In the genomic region with DNA sequence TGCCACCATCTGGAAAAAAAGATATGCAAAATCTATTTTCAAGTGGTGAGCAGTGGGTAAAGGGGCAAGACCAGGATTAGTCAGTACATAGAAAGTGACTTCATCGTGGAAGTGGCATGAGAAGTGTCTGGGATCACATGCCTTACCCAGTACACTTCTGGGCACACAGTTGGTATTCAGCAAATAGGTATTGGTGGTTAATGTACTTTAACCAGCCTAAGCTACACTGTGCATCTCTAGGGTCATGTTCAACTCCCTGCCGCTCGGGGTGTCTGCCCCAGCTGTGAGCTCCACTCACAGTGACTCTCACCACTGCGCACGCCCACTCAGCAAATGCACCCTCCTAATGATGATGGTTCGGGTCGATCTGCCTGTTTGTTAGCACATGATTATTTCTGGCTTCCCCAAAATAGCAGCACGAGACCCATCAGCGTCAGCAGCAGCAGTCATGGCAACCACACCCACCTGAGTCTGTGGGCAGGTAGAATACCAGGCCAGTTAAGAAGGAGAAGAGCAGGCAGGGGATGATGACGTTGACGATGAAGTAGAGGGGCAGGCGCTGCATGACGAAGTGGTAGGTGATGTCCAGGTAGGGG, we compare ENCODE assay signal across 12 cellular contexts. TPM values are rescaled to one million over a fixed set of nuclear protein-coding genes. Genes with fewer than 3 reads are reported as not detected.
DNase-seq lines count a peak whose midpoint lies in the region; ATAC-seq and TF ChIP-seq lines count a peak whose summit lies in the region.
"Had no signal": no experiment of that assay in that cellular context is flagged by ENCODE, and none has a peak within 500 bp of the region (broad histone marks: within the 10 kb centered on the region; RNA-seq: fewer than 3 reads in every experiment).

No MANE protein-coding gene starts in this region.

- H3K9me3 ChIP-seq in CD4-positive, alpha-beta T cell (ENCODE audit: control insufficient read depth, low read length), result no peaks in the 10 kb centered on the region
- no peaks in the 10 kb centered on the region for H3K9me3 ChIP-seq in aorta (ENCODE audit: control insufficient read depth, low read length)

- POLR2A ChIA-PET in CD4-positive, alpha-beta T cell (lab: Charles Lee), result no interaction called here
- POLR2A ChIA-PET in RWPE1 (lab: Yijun Ruan, JAX; ENCODE audit: low non-redundant PET), result no interaction called here

- H3K27me3 ChIP-seq in CD4-positive, alpha-beta T cell (ENCODE audit: control insufficient read depth, insufficient read depth, low read length), result no peaks in the 10 kb centered on the region
- H3K27me3 ChIP-seq in aorta (ENCODE audit: control insufficient read depth in 1 of 2, insufficient read depth in 2 of 2, low read length in 1 of 2), result no peaks in the 10 kb centered on the region

- H3K4me3 ChIP-seq in aorta (ENCODE audit: low read length in 2 of 2), result no peak overlapping the region

- no peak overlapping the region for H3K4me3 Mint-ChIP-seq in CD4-positive, alpha-beta T cell
- peak overlapping the region; percentile 37 for H3K4me3 Mint-ChIP-seq in activated naive CD8-positive, alpha-beta T cell treated with anti-CD3 and anti-CD28 coated beads, Interleukin-2, amount 50 U/mL, for 24 hours

- H3K4me1 Mint-ChIP-seq in CD4-positive, alpha-beta T cell (ENCODE audit: low read depth), result peaks cover 36% of the 10 kb centered on the region
- peaks cover 51% of the 10 kb centered on the region for H3K4me1 Mint-ChIP-seq in activated naive CD8-positive, alpha-beta T cell treated with anti-CD3 and anti-CD28 coated beads, Interleukin-2, amount 50 U/mL, for 24 hours

- H3K36me3 Mint-ChIP-seq in CD4-positive, alpha-beta T cell (ENCODE audit: low read depth), result no peaks in the 10 kb centered on the region
- no peaks in the 10 kb centered on the region for H3K36me3 Mint-ChIP-seq in activated naive CD8-positive, alpha-beta T cell treated with anti-CD3 and anti-CD28 coated beads, Interleukin-2, amount 50 U/mL, for 24 hours (ENCODE audit: low read depth)

- WGBS in aorta, 2 donors, result 90 to 92% methylated on average over 13 of the region's 13 CpGs

- no peaks in the 10 kb centered on the region for H3K9me3 Mint-ChIP-seq in CD4-positive, alpha-beta T cell
- H3K9me3 Mint-ChIP-seq in activated naive CD8-positive, alpha-beta T cell treated with anti-CD3 and anti-CD28 coated beads, Interleukin-2, amount 50 U/mL, for 24 hours, result no peaks in the 10 kb centered on the region

- H3K27ac ChIP-seq in CD4-positive, alpha-beta T cell (ENCODE audit: low read depth, low read length), result no peak overlapping the region
- H3K27ac ChIP-seq in aorta (ENCODE audit: low read depth in 1 of 2, low read length in 2 of 2) (no peak overlapping the region), RWPE1 (no peak overlapping the region)

- no peak for TF ChIP-seq CTCF in CD4-positive, alpha-beta T cell (IDR thresholded peaks at IDR 0.05)
- TF ChIP-seq CTCF in RWPE1 (conservative IDR thresholded peaks at IDR 0.05; ENCODE audit: low read depth), result no peak

- peak; percentile 28 for ATAC-seq in CD4-positive, alpha-beta T cell (ENCODE audit: poor library complexity)
- ATAC-seq in GM19397 (IDR thresholded peaks at IDR 0.05; ENCODE audit: unreplicated experiment) (peak; percentile 20), HG03520 (IDR thresholded peaks at IDR 0.05; ENCODE audit: unreplicated experiment) (peak; percentile 42), aorta (ENCODE audit: low FRiP score) (no peak)
- ATAC-seq in activated naive CD8-positive, alpha-beta T cell treated with anti-CD3 and anti-CD28 coated beads, Interleukin-2, amount 50 U/mL, for 24 hours, result peak; percentile 57

- no peaks in the 10 kb centered on the region for H3K36me3 ChIP-seq in aorta (ENCODE audit: control insufficient read depth in 1 of 2, insufficient read depth in 2 of 2, low read length in 1 of 2)

- no peaks in the 10 kb centered on the region for H3K27me3 Mint-ChIP-seq in CD4-positive, alpha-beta T cell
- H3K27me3 Mint-ChIP-seq in activated naive CD8-positive, alpha-beta T cell treated with anti-CD3 and anti-CD28 coated beads, Interleukin-2, amount 50 U/mL, for 24 hours, result no peaks in the 10 kb centered on the region

- peak in 3 of 10 experiments; percentile 20 to 51 (median 49) for DNase-seq in CD4-positive, alpha-beta T cell
- no peak for DNase-seq in activated naive CD8-positive, alpha-beta T cell treated with anti-CD3 and anti-CD28 coated beads, Interleukin-2, amount 50 U/mL, for 24 hours
- DNase-seq in SIG-M5 treated with dmso at 0.1 percent for 504 hours (lab: John Stamatoyannopoulos, UW; ENCODE audit: unreplicated experiment) (no peak), aorta (no peak), RWPE1 (ENCODE audit: low spot score) (no peak), H4 (ENCODE audit: low spot score) (no peak)
- DNase-seq: Calu3, HCEC 1CT, left cardiac atrium, NCI-H2081 had no signal

- CTCF ChIA-PET in CD4-positive, alpha-beta T cell (lab: Charles Lee), result interaction anchor here (0.7 kb wide), 1 partner anchor 18 kb away, joined by 3 read pairs; no protein-coding TSS in a partner anchor
- CTCF ChIA-PET in RWPE1 (lab: Yijun Ruan, JAX), result no interaction called here

- intact Hi-C loops in CD4-positive, alpha-beta T cell (cut with DNase I, micrococcal nuclease), result no loop called here
- intact Hi-C loops in aorta (cut with DNase I), result no loop called here

- H3K27ac Mint-ChIP-seq in CD4-positive, alpha-beta T cell, result peak overlapping the region; percentile 68
- H3K27ac Mint-ChIP-seq in activated naive CD8-positive, alpha-beta T cell treated with anti-CD3 and anti-CD28 coated beads, Interleukin-2, amount 50 U/mL, for 24 hours, result peak overlapping the region; percentile 71

- no peaks in the 10 kb centered on the region for H3K4me1 ChIP-seq in aorta (ENCODE audit: control insufficient read depth in 1 of 2, insufficient read depth in 2 of 2, low read length in 2 of 2)

RNA-seq across cellular contexts. Expression of gene CHRNA1, which starts 11.1 kb away (rescaled TPM):
- under 1 TPM; 0.17 to 0.19 TPM for total RNA-seq in CD4-positive, alpha-beta T cell
- total RNA-seq in aorta, result not detected
- 1 to 10 TPM in 1 of 2 donors, not detected in 1; 2.0 TPM for polyA plus RNA-seq in aorta
- total RNA-seq in H4 (2014; rRNA removed; shearing (Covaris generic)), result 0.94 and 1.1 TPM in 2 replicates
- total RNA-seq: Calu3 had no signal
